Comparison of ENCODE assay signal across 8 cellular contexts in genomic region chr6:14074723-14075503, GRCh38. TPM values are rescaled to one million over a fixed set of nuclear protein-coding genes. Genes with fewer than 3 reads are reported as not detected.
A peak's percentile ranks its signal among the peaks of the same experiment; 100 is the strongest.
DNase-seq lines count a peak whose midpoint lies in the region; ATAC-seq and TF ChIP-seq lines count a peak whose summit lies in the region.

No MANE protein-coding gene starts in this region.

- CTCF ChIA-PET in activated CD4-positive, alpha-beta memory T cell treated with anti-CD3 and anti-CD28 coated beads, Interleukin-2, amount 10 ng/mL, durations not matched to agents 7 days and 5 days (lab: Charles Lee): interaction anchor here (0.5 to 4.2 kb wide), 7 partner anchors 8 to 744 kb away, joined by 3 to 37 read pairs (median 3); no protein-coding TSS in a partner anchor

- peak overlapping the region; percentile 66 to 94 (median 89) for H3K4me3 Mint-ChIP-seq in CD4-positive, CD25-positive, alpha-beta regulatory T cell
- peak overlapping the region; percentile 73 for H3K4me3 Mint-ChIP-seq in activated CD4-positive, alpha-beta memory T cell treated with anti-CD3 and anti-CD28 coated beads, Interleukin-2, amount 10 ng/mL, durations not matched to agents 7 days and 5 days

- peaks cover 10% of the 10 kb centered on the region for H3K4me1 ChIP-seq in CD4-positive, CD25-positive, alpha-beta regulatory T cell (ENCODE audit: control insufficient read depth, insufficient read depth, low read length, poor library complexity, severe bottlenecking)
- no peaks in the 10 kb centered on the region for H3K4me1 ChIP-seq in gastrocnemius medialis

- intact Hi-C loops in Right ventricle myocardium superior (cut with DNase I) (no loop called here), gastrocnemius medialis (cut with DNase I; ENCODE audit: low total_unique reads) (no loop called here)

- H3K9me3 Mint-ChIP-seq in CD4-positive, CD25-positive, alpha-beta regulatory T cell: peaks cover 0 to 2% (median 0%) of the 10 kb centered on the region in 7 donors
- no peaks in the 10 kb centered on the region for H3K9me3 Mint-ChIP-seq in activated CD4-positive, alpha-beta memory T cell treated with anti-CD3 and anti-CD28 coated beads, Interleukin-2, amount 10 ng/mL, durations not matched to agents 7 days and 5 days

- DNase-seq in CD4-positive, CD25-positive, alpha-beta regulatory T cell: peak in 2 of 3 donors; percentile 52 to 84
- no peak for DNase-seq in activated CD4-positive, alpha-beta memory T cell treated with anti-CD3 and anti-CD28 coated beads, Interleukin-2, amount 10 ng/mL, durations not matched to agents 7 days and 5 days
- DNase-seq in Right ventricle myocardium superior (no peak), gastrocnemius medialis (no peak), NCI-H510A treated with DMSO at 0.1 percent for 48 hours (lab: John Stamatoyannopoulos, UW) (no peak), NCI-H187 (lab: John Stamatoyannopoulos, UW) (no peak)

- TF ChIP-seq POLR2A in gastrocnemius medialis (IDR thresholded peaks at IDR 0.05): no peak

- H3K27ac Mint-ChIP-seq in CD4-positive, CD25-positive, alpha-beta regulatory T cell: peak overlapping the region; percentile 95 to 100 (median 95)
- peak overlapping the region; percentile 82 for H3K27ac Mint-ChIP-seq in activated CD4-positive, alpha-beta memory T cell treated with anti-CD3 and anti-CD28 coated beads, Interleukin-2, amount 10 ng/mL, durations not matched to agents 7 days and 5 days

- H3K27me3 Mint-ChIP-seq in CD4-positive, CD25-positive, alpha-beta regulatory T cell: no peaks in the 10 kb centered on the region
- no peaks in the 10 kb centered on the region for H3K27me3 Mint-ChIP-seq in activated CD4-positive, alpha-beta memory T cell treated with anti-CD3 and anti-CD28 coated beads, Interleukin-2, amount 10 ng/mL, durations not matched to agents 7 days and 5 days

- H3K4me1 Mint-ChIP-seq in CD4-positive, CD25-positive, alpha-beta regulatory T cell: peaks cover 12 to 42% (median 27%) of the 10 kb centered on the region in 4 donors
- peaks cover 44% of the 10 kb centered on the region for H3K4me1 Mint-ChIP-seq in activated CD4-positive, alpha-beta memory T cell treated with anti-CD3 and anti-CD28 coated beads, Interleukin-2, amount 10 ng/mL, durations not matched to agents 7 days and 5 days

- H3K9me3 ChIP-seq in CD4-positive, CD25-positive, alpha-beta regulatory T cell (ENCODE audit: control insufficient read depth in 2 of 2, low read length in 2 of 2): no peaks in the 10 kb centered on the region
- no peaks in the 10 kb centered on the region for H3K9me3 ChIP-seq in gastrocnemius medialis

- peak; percentile 73 to 77 for ATAC-seq in CD4-positive, CD25-positive, alpha-beta regulatory T cell (ENCODE audit: low read depth in 2 of 2)
- ATAC-seq in GM19372 (IDR thresholded peaks at IDR 0.05; ENCODE audit: low read depth, unreplicated experiment) (peak; percentile 85), HG03469 (IDR thresholded peaks at IDR 0.05; ENCODE audit: unreplicated experiment) (peak; percentile 50), Right ventricle myocardium superior (ENCODE audit: poor library complexity) (peak; percentile 65), gastrocnemius medialis (peak in 1 of 2 donors; percentile 56)

- H3K36me3 ChIP-seq in CD4-positive, CD25-positive, alpha-beta regulatory T cell (ENCODE audit: control insufficient read depth, insufficient read depth, low read length): no peaks in the 10 kb centered on the region
- H3K36me3 ChIP-seq in gastrocnemius medialis: no peaks in the 10 kb centered on the region

- peak overlapping the region; percentile 85 for H3K4me3 ChIP-seq in CD4-positive, CD25-positive, alpha-beta regulatory T cell (ENCODE audit: low read depth, low read length)
- peak overlapping the region; percentile 30 to 56 (median 42) for H3K4me3 ChIP-seq in gastrocnemius medialis

- TF ChIP-seq CTCF in gastrocnemius medialis (IDR thresholded peaks at IDR 0.05 in 4 of 5, conservative IDR thresholded peaks at IDR 0.05 in 1 of 5): no peak

- peak overlapping the region; percentile 72 for H3K27ac ChIP-seq in CD4-positive, CD25-positive, alpha-beta regulatory T cell (ENCODE audit: insufficient read depth, low read length, poor library complexity, severe bottlenecking)
- peak overlapping the region in 3 of 4 donors; percentile 16 to 44 (median 28) for H3K27ac ChIP-seq in gastrocnemius medialis

- H3K36me3 Mint-ChIP-seq in CD4-positive, CD25-positive, alpha-beta regulatory T cell: no peaks in the 10 kb centered on the region
- H3K36me3 Mint-ChIP-seq in activated CD4-positive, alpha-beta memory T cell treated with anti-CD3 and anti-CD28 coated beads, Interleukin-2, amount 10 ng/mL, durations not matched to agents 7 days and 5 days (ENCODE audit: low read depth): no peaks in the 10 kb centered on the region

- H3K27me3 ChIP-seq in CD4-positive, CD25-positive, alpha-beta regulatory T cell (ENCODE audit: control insufficient read depth, insufficient read depth, low read length): no peaks in the 10 kb centered on the region
- H3K27me3 ChIP-seq in gastrocnemius medialis: peaks cover 0 to 3% (median 0%) of the 10 kb centered on the region in 3 donors

- POLR2A ChIA-PET in activated CD4-positive, alpha-beta memory T cell treated with anti-CD3 and anti-CD28 coated beads, Interleukin-2, amount 10 ng/mL, durations not matched to agents 7 days and 5 days (lab: Charles Lee): interaction anchor here (0.7 to 1.3 kb wide), 6 partner anchors 8 to 743 kb away, joined by 3 to 4 read pairs (median 3); partner anchors contain the start of genes RANBP9 and SIRT5

- in situ Hi-C loops in gastrocnemius medialis (cut with MboI; ENCODE audit: low sequenced_read_pairs in 4 of 4): loop anchor here in 3 of 4 donors (25.0 kb wide), 3 partner anchors 288 to 738 kb away; partner anchors contain the start of genes SIRT5 (in 1 of the 3) and TBC1D7 (in 1 of the 3)

RNA-seq across cellular contexts. Expression of gene CD83, which starts 42.7 kb away (rescaled TPM):
- total RNA-seq in CD4-positive, CD25-positive, alpha-beta regulatory T cell: 76.8 TPM
- polyA plus RNA-seq in CD4-positive, CD25-positive, alpha-beta regulatory T cell: 1 to 10 TPM; 2.4 to 5.6 (median 4.2) TPM
- 1 to 10 TPM; 5.5 to 6.4 TPM for total RNA-seq in activated CD4-positive, alpha-beta memory T cell treated with anti-CD3 and anti-CD28 coated beads, Interleukin-2, amount 10 ng/mL, durations not matched to agents 7 days and 5 days
- total RNA-seq in Right ventricle myocardium superior: 1.6 TPM
- total RNA-seq in gastrocnemius medialis: under 1 TPM in 3 of 4 donors, not detected in 1; 0.27 to 0.72 (median 0.56) TPM

Comparison
In these comparisons a context has a peak if more than half of its experiments do, and no peak if none do; other contexts are left out.
1. DNase-seq: peak in CD4-positive, CD25-positive, alpha-beta regulatory T cell (2 of 3); none in activated CD4-positive, alpha-beta memory T cell treated with anti-CD3 and anti-CD28 coated beads, Interleukin-2, amount 10 ng/mL, durations not matched to agents 7 days and 5 days (single experiment), Right ventricle myocardium superior (single experiment), gastrocnemius medialis (0 of 2), NCI-H510A treated with DMSO at 0.1 percent for 48 hours (single experiment) and NCI-H187 (0 of 2).
2. RNA of gene CD83, which starts 42.7 kb away (total RNA-seq): 76.8 TPM in CD4-positive, CD25-positive, alpha-beta regulatory T cell (single experiment); 5.5 to 6.4 TPM in activated CD4-positive, alpha-beta memory T cell treated with anti-CD3 and anti-CD28 coated beads, Interleukin-2, amount 10 ng/mL, durations not matched to agents 7 days and 5 days, 1.6 TPM in Right ventricle myocardium superior (single experiment) and 0.27 to 0.72 TPM in gastrocnemius medialis; every median in the first group is over 10 times any median in the second.